In the genomic region with DNA sequence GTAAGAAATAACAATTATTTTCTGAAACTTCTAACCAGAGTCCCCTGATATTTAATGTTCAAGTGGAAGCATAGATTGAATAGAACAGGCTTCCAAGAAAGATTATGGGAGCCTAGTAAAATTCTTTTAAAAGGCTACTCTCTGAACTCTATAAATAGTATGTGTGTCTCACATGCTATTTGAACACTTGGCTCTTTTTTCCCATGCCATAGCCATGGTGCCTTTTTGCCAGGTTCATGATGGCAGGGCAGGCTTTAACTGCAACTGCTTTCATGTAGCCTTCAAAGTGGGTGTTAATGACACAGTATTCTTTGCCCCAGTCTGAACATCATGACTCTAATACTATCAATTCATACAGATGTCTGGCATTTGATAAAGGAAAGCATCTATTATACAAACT, we compare ENCODE assay signal across 16 cellular contexts. TPM values are rescaled to one million over a fixed set of nuclear protein-coding genes. Genes with fewer than 3 reads are reported as not detected.
DNase-seq lines count a peak whose midpoint lies in the region; ATAC-seq and TF ChIP-seq lines count a peak whose summit lies in the region.
"Had no signal": no experiment of that assay in that cellular context is flagged by ENCODE, and none has a peak within 500 bp of the region (broad histone marks: within the 10 kb centered on the region; RNA-seq: fewer than 3 reads in every experiment).

No MANE protein-coding gene starts in this region.

- DNase-seq in DMS153 (lab: John Stamatoyannopoulos, UW) = peak; percentile 38
- DNase-seq in DMS153 treated with DMSO at 0.1 percent for 48 hours (lab: John Stamatoyannopoulos, UW; ENCODE audit: unreplicated experiment) = no peak
- no peak for DNase-seq in left ventricle myocardium inferior
- no peak for DNase-seq in right atrium auricular region (ENCODE audit: low spot score)
- no peak for DNase-seq in psoas muscle
- DNase-seq in NCI-H2196 (lab: John Stamatoyannopoulos, UW; ENCODE audit: unreplicated experiment) = no peak
- no peak for DNase-seq in activated naive CD4-positive, alpha-beta T cell treated with anti-CD3 and anti-CD28 coated beads, Interleukin-2, amount 50 U/mL, for 72 hours (ENCODE audit: low spot score in 2 of 2)
- DNase-seq: AML-193; Caco-2; CD8-positive, alpha-beta memory T cell; DMS79 treated with DMSO at 0.1 percent for 48 hours had no signal

- H3K9me3 Mint-ChIP-seq in activated naive CD4-positive, alpha-beta T cell treated with anti-CD3 and anti-CD28 coated beads, Interleukin-2, amount 50 U/mL, for 72 hours = no peaks in the 10 kb centered on the region
- H3K9me3 Mint-ChIP-seq: CD8-positive, alpha-beta memory T cell had no signal

- no peak for TF ChIP-seq CTCF in left ventricle myocardium inferior (IDR thresholded peaks at IDR 0.05; ENCODE audit: borderline replicate concordance)
- no peak for TF ChIP-seq CTCF in right atrium auricular region (IDR thresholded peaks at IDR 0.05)
- no peak for TF ChIP-seq CTCF in psoas muscle (IDR thresholded peaks at IDR 0.05)

- H3K27me3 ChIP-seq in left ventricle myocardium inferior (ENCODE audit: low read depth) (no peaks in the 10 kb centered on the region), right atrium auricular region (no peaks in the 10 kb centered on the region), psoas muscle (ENCODE audit: insufficient read depth in 3 of 3, low read length in 2 of 3) (no peaks in the 10 kb centered on the region)
- H3K27me3 ChIP-seq: BLaER1 had no signal

- H3K36me3 ChIP-seq in left ventricle myocardium inferior (no peaks in the 10 kb centered on the region), right atrium auricular region (no peaks in the 10 kb centered on the region), psoas muscle (ENCODE audit: insufficient read depth in 1 of 2, low read depth in 1 of 2) (no peaks in the 10 kb centered on the region)
- H3K36me3 ChIP-seq: BLaER1 had no signal

- H3K27ac ChIP-seq in left ventricle myocardium inferior (replicated peaks) (peak overlapping the region; percentile 30), right atrium auricular region (no peak overlapping the region), psoas muscle (peak overlapping the region; percentile 75)
- H3K27ac ChIP-seq: 22Rv1, BLaER1, GM23248 had no signal

- no peak overlapping the region for H3K27ac Mint-ChIP-seq in activated naive CD4-positive, alpha-beta T cell treated with anti-CD3 and anti-CD28 coated beads, Interleukin-2, amount 50 U/mL, for 72 hours
- H3K27ac Mint-ChIP-seq: CD8-positive, alpha-beta memory T cell had no signal

- intact Hi-C loops in left ventricle myocardium inferior (cut with micrococcal nuclease) (no loop called here), psoas muscle (cut with DNase I) (loop anchor here in 1 of 2 donors (2.0 to 5.0 kb wide), 2 partner anchors 79 to 124 kb away; no protein-coding TSS in a partner anchor)

- H3K9me3 ChIP-seq in left ventricle myocardium inferior (replicated peaks) = no peaks in the 10 kb centered on the region
- H3K9me3 ChIP-seq in right atrium auricular region = no peaks in the 10 kb centered on the region
- no peaks in the 10 kb centered on the region for H3K9me3 ChIP-seq in psoas muscle
- H3K9me3 ChIP-seq: Caco-2 had no signal

- no peak overlapping the region for H3K4me3 ChIP-seq in left ventricle myocardium inferior
- no peak overlapping the region for H3K4me3 ChIP-seq in right atrium auricular region
- H3K4me3 ChIP-seq in psoas muscle = no peak overlapping the region
- H3K4me3 ChIP-seq: BLaER1, GM23248 had no signal

- ATAC-seq in psoas muscle = peak; percentile 67 to 88 (median 82)
- no peak for ATAC-seq in activated naive CD4-positive, alpha-beta T cell treated with anti-CD3 and anti-CD28 coated beads, Interleukin-2, amount 50 U/mL, for 72 hours
- ATAC-seq: HCT116 had no signal

- H3K4me1 ChIP-seq in left ventricle myocardium inferior (peaks cover 19% of the 10 kb centered on the region), right atrium auricular region (peaks cover 0 to 7% of the 10 kb centered on the region in 2 donors), psoas muscle (peaks cover 46% of the 10 kb centered on the region)
- H3K4me1 ChIP-seq: Caco-2 had no signal

- H3K36me3 Mint-ChIP-seq in activated naive CD4-positive, alpha-beta T cell treated with anti-CD3 and anti-CD28 coated beads, Interleukin-2, amount 50 U/mL, for 72 hours = no peaks in the 10 kb centered on the region
- H3K36me3 Mint-ChIP-seq: CD8-positive, alpha-beta memory T cell had no signal

RNA-seq across cellular contexts. Expression of a gene that starts 23.0 kb away (rescaled TPM):
- total RNA-seq in left ventricle myocardium inferior (11.7 TPM), right atrium auricular region (not detected), psoas muscle (1,000 to 10,000 TPM in 2 of 4 donors, 100 to 1,000 TPM in 2; 714 to 1,417 (median 917) TPM)
- polyA plus RNA-seq in psoas muscle = 1,000 to 10,000 TPM in 2 of 3 donors, 100 to 1,000 TPM in 1; 856 to 1,389 (median 1,075) TPM
- not detected for total RNA-seq in activated naive CD4-positive, alpha-beta T cell treated with anti-CD3 and anti-CD28 coated beads, Interleukin-2, amount 50 U/mL, for 72 hours
- total RNA-seq: A673; Caco-2; CD8-positive, alpha-beta memory T cell; GM23248 had no signal
- polyA plus RNA-seq: CD8-positive, alpha-beta memory T cell; GM23248 had no signal

Comparison
In these comparisons a context has a peak if more than half of its experiments do, and no peak if none do; other contexts are left out.
1. H3K27ac ChIP-seq: peak in left ventricle myocardium inferior (single experiment) and psoas muscle (single experiment); none in right atrium auricular region (0 of 2).
2. ATAC-seq: peak in psoas muscle (4 of 4); none in activated naive CD4-positive, alpha-beta T cell treated with anti-CD3 and anti-CD28 coated beads, Interleukin-2, amount 50 U/mL, for 72 hours (0 of 2).
3. RNA of a gene that starts 23.0 kb away (total RNA-seq): 714 to 1,417 TPM in psoas muscle; 11.7 TPM in left ventricle myocardium inferior (single experiment), not detected in right atrium auricular region and not detected in activated naive CD4-positive, alpha-beta T cell treated with anti-CD3 and anti-CD28 coated beads, Interleukin-2, amount 50 U/mL, for 72 hours; every median in the first group is over 10 times any median in the second.